Comparison of ENCODE assay signal across 8 cellular contexts in genomic region chr3:179196098-179196497, GRCh38. TPM values are rescaled to one million over a fixed set of nuclear protein-coding genes. Genes with fewer than 3 reads are reported as not detected.
DNase-seq lines count a peak whose midpoint lies in the region; ATAC-seq and TF ChIP-seq lines count a peak whose summit lies in the region.

No MANE protein-coding gene starts in this region.

- no peak for TF ChIP-seq EP300 in upper lobe of left lung (IDR thresholded peaks at IDR 0.05)

- H2AFZ ChIP-seq in neural progenitor cell (replicated peaks): no peak overlapping the region

- H3K27ac Mint-ChIP-seq in neural progenitor cell: no peak overlapping the region

- no peak overlapping the region for H3K9ac ChIP-seq in neural progenitor cell

- peaks cover 3% of the 10 kb centered on the region for H4K20me1 ChIP-seq in neural progenitor cell (ENCODE audit: low read depth)

- TF ChIP-seq POLR2A in upper lobe of left lung (IDR thresholded peaks at IDR 0.05): no peak

- H3K27me3 ChIP-seq in neural progenitor cell (no peaks in the 10 kb centered on the region), upper lobe of left lung (no peaks in the 10 kb centered on the region)

- no peak overlapping the region for H3K4me2 ChIP-seq in neural progenitor cell

- DNase-seq in LHCN-M2 (ENCODE audit: low read depth): peak; percentile 93
- peak; percentile 76 for DNase-seq in fibroblast of villous mesenchyme (ENCODE audit: low read depth)
- no peak for DNase-seq in NCI-H1417 (lab: John Stamatoyannopoulos, UW)
- DNase-seq in cerebellar cortex (ENCODE audit: low spot score): no peak
- no peak for DNase-seq in neural progenitor cell (ENCODE audit: low spot score)
- no peak for DNase-seq in upper lobe of left lung

- H3K36me3 Mint-ChIP-seq in neural progenitor cell: peaks cover 5% of the 10 kb centered on the region

- H3K4me3 ChIP-seq in fibroblast of villous mesenchyme (ENCODE audit: low read depth, low read length): no peak overlapping the region
- H3K4me3 ChIP-seq in neural progenitor cell: no peak overlapping the region
- H3K4me3 ChIP-seq in upper lobe of left lung: no peak overlapping the region

- H3K4me1 Mint-ChIP-seq in neural progenitor cell: no peaks in the 10 kb centered on the region

- H3K9me3 ChIP-seq in neural progenitor cell (ENCODE audit: low read depth) (no peaks in the 10 kb centered on the region), upper lobe of left lung (no peaks in the 10 kb centered on the region)

- WGBS in upper lobe of left lung, 2 donors: 15 to 24% methylated on average over 1 of the region's 1 CpG

- no peaks in the 10 kb centered on the region for H3K9me3 Mint-ChIP-seq in neural progenitor cell

- no peak overlapping the region for H3K4me3 Mint-ChIP-seq in neural progenitor cell

- H3F3A ChIP-seq in neural progenitor cell (ENCODE audit: low read depth): no peaks in the 10 kb centered on the region

- H3K27ac ChIP-seq in neural progenitor cell: no peak overlapping the region
- no peak overlapping the region for H3K27ac ChIP-seq in upper lobe of left lung

- H3K36me3 ChIP-seq in neural progenitor cell: peaks cover 6% of the 10 kb centered on the region
- peaks cover 0 to 10% (median 0%) of the 10 kb centered on the region in 4 donors for H3K36me3 ChIP-seq in upper lobe of left lung

- TF ChIP-seq CTCF in fibroblast of villous mesenchyme (IDR thresholded peaks at IDR 0.05; ENCODE audit: insufficient read depth, low read depth, low read length) (no peak), neural progenitor cell (IDR thresholded peaks at IDR 0.05) (no peak), upper lobe of left lung (IDR thresholded peaks at IDR 0.05) (no peak)

- ATAC-seq in GM18499 (IDR thresholded peaks at IDR 0.05; ENCODE audit: insufficient read depth, unreplicated experiment) (peak; percentile 90), GM21723 (IDR thresholded peaks at IDR 0.05; ENCODE audit: unreplicated experiment) (peak; percentile 87), upper lobe of left lung (ENCODE audit: low FRiP score in 2 of 2) (no peak)

- H3K4me1 ChIP-seq in neural progenitor cell (peaks cover 8% of the 10 kb centered on the region), upper lobe of left lung (peaks cover 6 to 24% (median 11%) of the 10 kb centered on the region in 4 donors)

- peaks cover 58% of the 10 kb centered on the region for H3K79me2 ChIP-seq in neural progenitor cell (ENCODE audit: low read depth)

- H3K27me3 Mint-ChIP-seq in neural progenitor cell (ENCODE audit: insufficient read depth, low read depth): no peaks in the 10 kb centered on the region

RNA-seq across cellular contexts. Expression of gene PIK3CA, which starts 47.9 kb away (rescaled TPM):
- total RNA-seq in LHCN-M2 (2014; rRNA removed) (16.5 and 22.8 TPM in 2 replicates), fibroblast of villous mesenchyme (20.0 and 30.2 TPM in 2 replicates), neural progenitor cell (ENCODE audit: low replicate concordance) (14.1 and 24.5 TPM in 2 replicates), upper lobe of left lung (10 to 100 TPM in 5 of 6 donors, 1 to 10 TPM in 1; 7.3 to 37.6 (median 23.5) TPM)
- polyA plus RNA-seq in LHCN-M2 (2012): 5.3 TPM

RNA-seq across cellular contexts. Expression of gene KCNMB3, which starts 54.8 kb away (rescaled TPM):
- total RNA-seq in LHCN-M2 (2014; rRNA removed) (0.63 and 1.2 TPM in 2 replicates), fibroblast of villous mesenchyme (1.3 and 2.2 TPM in 2 replicates), neural progenitor cell (ENCODE audit: low replicate concordance) (2.9 and 4.4 TPM in 2 replicates), upper lobe of left lung (1 to 10 TPM; 1.3 to 3.1 (median 2.0) TPM)
- 1.1 TPM for polyA plus RNA-seq in LHCN-M2 (2012)

Comparison
In these comparisons a context has a peak if more than half of its experiments do, and no peak if none do; other contexts are left out.
1. ATAC-seq: peak in GM18499 (single experiment) and GM21723 (single experiment); none in upper lobe of left lung (0 of 2).
2. DNase-seq: peak in LHCN-M2 (single experiment) and fibroblast of villous mesenchyme (single experiment); none in NCI-H1417 (0 of 3), cerebellar cortex (single experiment), neural progenitor cell (single experiment) and upper lobe of left lung (0 of 2).